ENCODE assay signal across 10 cellular contexts in the genomic region with DNA sequence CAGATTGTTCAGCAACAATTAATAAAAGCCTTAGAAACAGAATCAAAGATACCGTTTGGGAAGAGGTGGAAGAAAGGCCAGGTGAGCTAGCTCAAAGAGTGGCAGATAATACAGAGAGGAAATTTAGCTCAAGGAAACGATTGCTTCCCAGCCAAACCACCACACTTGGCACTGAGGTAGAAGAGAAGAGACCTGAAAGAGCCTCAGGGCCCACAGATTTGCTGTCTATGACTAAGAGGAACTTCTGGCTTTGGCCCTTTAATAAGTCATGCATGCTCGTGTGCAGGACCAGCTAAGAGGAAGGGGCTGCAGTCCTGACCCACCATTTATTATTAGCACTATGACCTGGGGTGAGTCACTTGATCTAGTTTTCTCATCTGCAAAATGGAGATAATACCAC.
"Had no signal": no experiment of that assay in that cellular context is flagged by ENCODE, and none has a peak within 500 bp of the region (broad histone marks: within the 10 kb centered on the region; RNA-seq: fewer than 3 reads in every experiment).

No MANE protein-coding gene starts in this region.

- ATAC-seq: HCT116, K562 had no signal

- FAIRE-seq: K562 had no signal

- H3K27ac ChIP-seq: GM23248, HL-60 had no signal

- H3K4me3 Mint-ChIP-seq: HFFc6 had no signal

- H3K27ac Mint-ChIP-seq: HFFc6 had no signal

- H3K4me3 ChIP-seq: GM23248, HAP-1, K562 had no signal

- DNase-seq: GM23248, GOT3, H7, HFFc6, IMR-90, KG1 had no signal

- H3K9me3 ChIP-seq: HAP-1 had no signal

- H3K9ac ChIP-seq: GM23248 had no signal

- H2AFZ ChIP-seq: GM23248 had no signal
